ENCODE assay signal across 13 cellular contexts in the genomic region with DNA sequence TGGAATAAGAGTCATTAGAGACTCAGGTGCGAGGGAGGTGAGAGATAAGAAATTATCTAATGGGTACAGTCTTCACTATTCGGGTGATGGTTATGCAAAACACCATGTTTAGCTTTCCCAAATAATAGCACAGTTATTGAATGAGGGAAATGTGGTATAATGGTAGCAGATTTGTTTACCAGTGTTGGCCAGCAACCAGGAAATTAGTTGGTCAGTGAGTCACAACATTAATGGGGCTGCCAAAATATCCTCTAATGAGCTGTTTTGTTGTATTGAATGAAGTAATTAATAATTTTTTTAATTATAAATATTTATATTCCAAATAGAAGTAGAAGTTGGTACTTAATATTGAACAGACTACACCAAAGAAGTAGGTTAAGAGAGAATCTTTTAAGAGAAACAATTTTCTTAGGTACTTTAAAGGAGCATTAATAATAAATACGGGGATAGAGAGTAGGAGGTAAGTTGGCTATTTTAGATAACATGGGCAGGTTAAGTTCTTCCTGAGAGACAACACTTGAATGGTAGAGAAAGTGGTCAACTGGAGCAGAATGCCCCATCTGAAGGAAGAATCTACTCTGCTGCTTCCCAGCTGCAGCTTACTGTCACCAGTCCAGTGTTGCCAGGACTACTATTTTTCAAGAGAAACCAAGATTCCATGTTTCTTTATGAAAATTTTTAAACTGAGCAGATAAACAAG.
DNase-seq lines count a peak whose midpoint lies in the region; ATAC-seq and TF ChIP-seq lines count a peak whose summit lies in the region.
"Had no signal": no experiment of that assay in that cellular context is flagged by ENCODE, and none has a peak within 500 bp of the region (broad histone marks: within the 10 kb centered on the region; RNA-seq: fewer than 3 reads in every experiment).

No MANE protein-coding gene starts in this region.

- no peak overlapping the region for H3K4me3 Mint-ChIP-seq in H9
- H3K4me3 Mint-ChIP-seq: nephron had no signal

- H3K9me3 Mint-ChIP-seq in H9, result peaks cover 3% of the 10 kb centered on the region in 2 experiments; a peak in 2 of 5 replicates

- no peak overlapping the region for H2BK5ac ChIP-seq in H9 (ENCODE audit: insufficient read length, low read length)

- ATAC-seq in GM18907 (IDR thresholded peaks at IDR 0.05; ENCODE audit: unreplicated experiment) (peak; percentile 37), GM21786 (IDR thresholded peaks at IDR 0.05; ENCODE audit: unreplicated experiment) (peak; percentile 21), HG03196 (IDR thresholded peaks at IDR 0.05; ENCODE audit: unreplicated experiment) (peak; percentile 25)
- ATAC-seq: esophagus mucosa, Panc1 had no signal

- H3K79me1 ChIP-seq in H9 (ENCODE audit: insufficient read depth, low read depth, low read length, poor library complexity, severe bottlenecking), result no peaks in the 10 kb centered on the region

- H2AFZ ChIP-seq in H9 (ENCODE audit: low read length), result no peak overlapping the region

- H3K79me2 ChIP-seq in H9 (ENCODE audit: insufficient read depth, low read length), result no peaks in the 10 kb centered on the region; the same call in 1 of the 2 replicates

- H2BK15ac ChIP-seq in H9 (ENCODE audit: low read depth, low read length), result no peak overlapping the region

- no peak overlapping the region for H3K56ac ChIP-seq in H9 (ENCODE audit: insufficient read length, low read depth, low read length)

- H4K20me1 ChIP-seq in H9 (ENCODE audit: control insufficient read depth, insufficient read depth, insufficient read length), result no peaks in the 10 kb centered on the region

- H3T11ph ChIP-seq in H9 (ENCODE audit: low read length), result no peak overlapping the region

- DNase-seq in fibroblast of gingiva (ENCODE audit: low read depth) (peak; percentile 21), H9 (no peak), AG08395 (ENCODE audit: low spot score) (no peak), dedifferentiated amniotic fluid mesenchymal stem cell (ENCODE audit: extremely low spot score) (no peak)
- DNase-seq in activated CD4-positive, alpha-beta T cell treated with anti-CD3 and anti-CD28 coated beads, Interleukin-2, amount 50 U/mL, for 1 hour, result no peak
- DNase-seq: activated T-cell treated with anti-CD3 and anti-CD28 coated beads for 4 hours, NCI-H187 treated with DMSO at 0.1 percent for 48 hours had no signal

- H3K4ac ChIP-seq in H9 (ENCODE audit: low read depth, low read length), result no peak overlapping the region

- H3K18ac ChIP-seq in H9 (ENCODE audit: insufficient read length, low read depth, low read length), result no peak overlapping the region

- no peak overlapping the region for H3K9ac ChIP-seq in H9 (ENCODE audit: extremely low read depth, insufficient read length, low read length)

- TF ChIP-seq CTCF in H9 (conservative IDR thresholded peaks at IDR 0.05), result no peak

- H4K91ac ChIP-seq in H9 (ENCODE audit: insufficient read length, low read depth, low read length), result no peak overlapping the region

- no peaks in the 10 kb centered on the region for H3K23me2 ChIP-seq in H9 (ENCODE audit: insufficient read length, low read depth, low read length, poor library complexity, severe bottlenecking)

- no peak overlapping the region for H2BK12ac ChIP-seq in H9 (ENCODE audit: insufficient read length, low read depth, low read length)

- H3K27me3 Mint-ChIP-seq in H9 (ENCODE audit: low read depth), result no peaks in the 10 kb centered on the region

- no CpG with 5 or more reads among the region's 3 CpGs for WGBS in H9 (ENCODE audit: extremely low coverage, insufficient read length, low lambda C conversion rate)

- H2BK20ac ChIP-seq in H9 (ENCODE audit: low read depth, low read length, poor library complexity, severe bottlenecking), result no peak overlapping the region

- no peak overlapping the region for H3K27ac ChIP-seq in H9 (ENCODE audit: insufficient read length, low read depth, low read length)

- H3K27me3 ChIP-seq in H9 (ENCODE audit: insufficient read depth, low read length), result no peaks in the 10 kb centered on the region

- no peak overlapping the region for H2AK5ac ChIP-seq in H9 (ENCODE audit: insufficient read length, low read length)

- H4K5ac ChIP-seq in H9 (ENCODE audit: insufficient read length, low read depth, low read length), result no peak overlapping the region

- no peak overlapping the region for H4K8ac ChIP-seq in H9 (replicated peaks; ENCODE audit: insufficient read length, low read depth, low read length)

- H3K9me3 ChIP-seq in H9 (ENCODE audit: control insufficient read depth, low read depth, low read length), result no peaks in the 10 kb centered on the region

- peaks cover 0 to 6% (median 2%) of the 10 kb centered on the region in 3 experiments; a peak in 4 of 7 replicates for H3K36me3 Mint-ChIP-seq in H9 (ENCODE audit: insufficient read depth in 1 of 3, low read depth in 3 of 3)

- H3K4me1 Mint-ChIP-seq in H9, result peaks cover 14 to 19% of the 10 kb centered on the region in 2 experiments

- no peak overlapping the region for H3K23ac ChIP-seq in H9 (ENCODE audit: insufficient read length, low read depth, low read length)

- no peaks in the 10 kb centered on the region for H3K4me1 ChIP-seq in H9 (ENCODE audit: insufficient read depth, low read length)

- no peak overlapping the region for H3K14ac ChIP-seq in H9 (ENCODE audit: insufficient read depth, low read length)

- H2BK120ac ChIP-seq in H9 (ENCODE audit: low read depth, low read length, poor library complexity, severe bottlenecking), result no peak overlapping the region

- H3K4me2 ChIP-seq in H9 (ENCODE audit: insufficient read depth, insufficient read length, low read length), result no peak overlapping the region

- H3K27ac Mint-ChIP-seq in H9, result no peak overlapping the region
- H3K27ac Mint-ChIP-seq: nephron had no signal
